Comparison of ENCODE assay signal across 14 cellular contexts in genomic region chr5:110478899-110479298, GRCh38.
DNase-seq lines count a peak whose midpoint lies in the region; FAIRE-seq and TF ChIP-seq lines count a peak whose summit lies in the region.
"Had no signal": no experiment of that assay in that cellular context is flagged by ENCODE, and none has a peak within 500 bp of the region (broad histone marks: within the 10 kb centered on the region; RNA-seq: fewer than 3 reads in every experiment).

No MANE protein-coding gene starts in this region.

- no TSS peak for BruUV-seq in PC-9 (replicated peaks; lab: Mats Ljungman, UMichigan)

- no peak for TF ChIP-seq CTCF in PC-9 (conservative IDR thresholded peaks at IDR 0.05)
- TF ChIP-seq CTCF in retinal pigment epithelial cell (conservative IDR thresholded peaks at IDR 0.05; ENCODE audit: low read depth, low read length) = no peak

- H3K4me1 ChIP-seq in PC-9 (replicated peaks; ENCODE audit: insufficient read depth) = peaks cover 14% of the 10 kb centered on the region
- H3K4me1 ChIP-seq: spleen had no signal

- H4K20me1 ChIP-seq in PC-9 (ENCODE audit: insufficient read depth) = no peaks in the 10 kb centered on the region

- H3K79me2 ChIP-seq in PC-9 (ENCODE audit: low read depth) = no peaks in the 10 kb centered on the region

- POLR2A ChIA-PET in PC-9 (lab: Charles Lee; ENCODE audit: unreplicated experiment) = interaction anchor here (0.7 kb wide), 1 partner anchor 1317 kb away, joined by 25 read pairs; no protein-coding TSS in a partner anchor

- no peaks in the 10 kb centered on the region for H3K9me2 ChIP-seq in PC-9 (ENCODE audit: insufficient read depth)

- CTCF ChIA-PET in PC-9 (lab: Charles Lee) = no interaction called here

- H3K27ac ChIP-seq in PC-9 = no peak overlapping the region
- H3K27ac ChIP-seq: spleen had no signal

- H3K27me3 ChIP-seq in PC-9 (ENCODE audit: insufficient read depth, low read depth) = no peaks in the 10 kb centered on the region
- H3K27me3 ChIP-seq: spleen had no signal

- DNase-seq in H54 (ENCODE audit: insufficient read length, low spot score) (no peak), PC-9 (peak in 1 of 2 experiments; percentile 74), dedifferentiated amniotic fluid mesenchymal stem cell (ENCODE audit: extremely low spot score) (peak; percentile 96), retinal pigment epithelial cell (ENCODE audit: low read depth) (peak; percentile 96), ecto neural progenitor cell (ENCODE audit: low spot score) (no peak), NCI-H526 (lab: John Stamatoyannopoulos, UW) (no peak)
- no peak for DNase-seq in activated naive CD4-positive, alpha-beta T cell (lab: John Stamatoyannopoulos, UW)
- DNase-seq in activated CD4-positive, alpha-beta T cell treated with anti-CD3 and anti-CD28 coated beads, Interleukin-2, amount 50 U/mL, for 4 hours = no peak
- DNase-seq: DMS153, hippocampal formation, Karpas-422, NCI-H524, spleen, T-helper 9 cell had no signal

- no peaks in the 10 kb centered on the region for H3K9me3 ChIP-seq in PC-9 (ENCODE audit: insufficient read depth, low read depth)

- H3K36me3 ChIP-seq in PC-9 (ENCODE audit: low read depth) = no peaks in the 10 kb centered on the region
- H3K36me3 ChIP-seq: spleen had no signal

- no peak overlapping the region for H2AFZ ChIP-seq in PC-9

- TF ChIP-seq POLR2A in H54 (IDR thresholded peaks at IDR 0.05; ENCODE audit: low read depth, low read length) = no peak

- peak; percentile 36 for FAIRE-seq in H54 (lab: Jason Lieb, UNC)

- H3F3A ChIP-seq in PC-9 (ENCODE audit: insufficient read depth, low read depth) = no peaks in the 10 kb centered on the region

- H3K4me3 ChIP-seq in PC-9 = no peak overlapping the region
- no peak overlapping the region for H3K4me3 ChIP-seq in retinal pigment epithelial cell (ENCODE audit: low read length)
- H3K4me3 ChIP-seq: spleen had no signal

- intact Hi-C loops in PC-9 (cut with micrococcal nuclease; ENCODE audit: unreplicated experiment) = no loop called here

- H3K4me2 ChIP-seq in PC-9 = peak overlapping the region; percentile 47

Comparison
In these comparisons a context has a peak if more than half of its experiments do, and no peak if none do; other contexts are left out.
1. DNase-seq: peak in dedifferentiated amniotic fluid mesenchymal stem cell (single experiment) and retinal pigment epithelial cell (single experiment); none in H54 (single experiment), ecto neural progenitor cell (single experiment), NCI-H526 (0 of 2), activated naive CD4-positive, alpha-beta T cell (0 of 4) and activated CD4-positive, alpha-beta T cell treated with anti-CD3 and anti-CD28 coated beads, Interleukin-2, amount 50 U/mL, for 4 hours (0 of 2).